ENCODE assay signal across 24 cellular contexts in genomic region chr14:63453443-63453936, GRCh38.
DNase-seq lines count a peak whose midpoint lies in the region; ATAC-seq and TF ChIP-seq lines count a peak whose summit lies in the region.
"Had no signal": no experiment of that assay in that cellular context is flagged by ENCODE, and none has a peak within 500 bp of the region (broad histone marks: within the 10 kb centered on the region; RNA-seq: fewer than 3 reads in every experiment).

No MANE protein-coding gene starts in this region.

- H3K27me3 ChIP-seq in lower lobe of right lung (ENCODE audit: low read depth) (no peaks in the 10 kb centered on the region), stomach smooth muscle (ENCODE audit: control insufficient read depth in 1 of 2, insufficient read depth in 2 of 2, low read length in 2 of 2) (no peaks in the 10 kb centered on the region), Karpas-422 (ENCODE audit: low read length) (no peaks in the 10 kb centered on the region)

- intact Hi-C loops in lower lobe of right lung (cut with DNase I) = no loop called here

- H4K20me1 ChIP-seq in Karpas-422 (ENCODE audit: insufficient read depth, low read depth, low read length) = no peaks in the 10 kb centered on the region

- H3K4me2 ChIP-seq in Karpas-422 (ENCODE audit: low read depth, low read length, poor library complexity, severe bottlenecking) = no peak overlapping the region

- H3K36me3 ChIP-seq in lower lobe of right lung (peaks cover 4% of the 10 kb centered on the region), stomach smooth muscle (ENCODE audit: control insufficient read depth in 2 of 2, insufficient read depth in 2 of 2, low read length in 2 of 2) (no peaks in the 10 kb centered on the region), Karpas-422 (ENCODE audit: insufficient read depth, low read length) (peaks cover 13% of the 10 kb centered on the region)
- H3K36me3 ChIP-seq: prostate gland, thoracic aorta had no signal

- H3K27ac ChIP-seq in lower lobe of right lung = peak overlapping the region; percentile 47
- H3K27ac ChIP-seq in stomach smooth muscle (ENCODE audit: low read length) = peak overlapping the region; percentile 32
- H3K27ac ChIP-seq in Karpas-422 (ENCODE audit: low read length) = no peak overlapping the region
- H3K27ac ChIP-seq: prostate gland, thoracic aorta, VCaP had no signal

- no peak overlapping the region for H3K4me3 ChIP-seq in lower lobe of right lung
- H3K4me3 ChIP-seq in stomach smooth muscle (ENCODE audit: low read length in 2 of 2) = peak overlapping the region in 1 of 2 donors; percentile 23
- H3K4me3 ChIP-seq in Karpas-422 (ENCODE audit: low read length) = no peak overlapping the region
- H3K4me3 ChIP-seq: prostate gland, thoracic aorta had no signal

- H3K79me2 ChIP-seq in Karpas-422 (ENCODE audit: low read length) = peaks cover 99% of the 10 kb centered on the region

- H3K4me1 ChIP-seq in lower lobe of right lung (peaks cover 29% of the 10 kb centered on the region), stomach smooth muscle (ENCODE audit: control insufficient read depth, insufficient read depth, low read length) (peaks cover 12% of the 10 kb centered on the region), Karpas-422 (ENCODE audit: low read length) (peaks cover 30% of the 10 kb centered on the region)
- H3K4me1 ChIP-seq: prostate gland had no signal

- DNase-seq in cerebellar cortex (ENCODE audit: low spot score) = peak; percentile 25
- no peak for DNase-seq in lower lobe of right lung
- DNase-seq in Karpas-422 = no peak
- no peak for DNase-seq in NCI-H82 treated with DMSO at 0.1 percent for 48 hours (lab: John Stamatoyannopoulos, UW; ENCODE audit: unreplicated experiment)
- DNase-seq: activated CD4-positive, alpha-beta T cell treated with anti-CD3 and anti-CD28 coated beads, Interleukin-2, amount 50 U/mL, for 4 hours; activated effector memory CD4-positive, alpha-beta T cell treated with anti-CD3 and anti-CD28 coated beads, Interleukin-2, amount 50 U/mL, for 16 hours; AML-193; cerebellar nuclear complex; COR-L47; effector memory CD4-positive, alpha-beta T cell; EL; GOT3; KG1; mesenchymal stem cell; NCI-H2081; NCI-H524; T-helper 1 cell had no signal

- no peaks in the 10 kb centered on the region for H3K9me2 ChIP-seq in Karpas-422 (replicated peaks; ENCODE audit: insufficient read depth, low read length)

- ATAC-seq in SK-N-SH treated with all-trans-retinoic acid at 6 μM for 48 hours (peak; percentile 40; the same call in 2 of the 3 replicates), lower lobe of right lung (peak; percentile 93 to 97), GM18861 (IDR thresholded peaks at IDR 0.05; ENCODE audit: unreplicated experiment) (no peak)
- ATAC-seq: natural killer cell treated with Interleukin-12 subunit alpha and Interleukin-12 subunit beta and Interleukin-15 and Interleukin-18, amount 100 ng/mL, for 72 hours had no signal

- H3K9me3 ChIP-seq in lower lobe of right lung (no peaks in the 10 kb centered on the region), stomach smooth muscle (ENCODE audit: control insufficient read depth in 2 of 2, low read length in 2 of 2) (no peaks in the 10 kb centered on the region), Karpas-422 (ENCODE audit: low read length) (no peaks in the 10 kb centered on the region)
- H3K9me3 ChIP-seq: prostate gland, thoracic aorta had no signal

- H2AFZ ChIP-seq in Karpas-422 (ENCODE audit: low read length) = no peak overlapping the region

- peak overlapping the region in 1 of 2 donors; percentile 1 for H3K9ac ChIP-seq in stomach smooth muscle (ENCODE audit: low read length in 2 of 2)
- no peak overlapping the region for H3K9ac ChIP-seq in Karpas-422 (ENCODE audit: low read length)

- TF ChIP-seq CTCF in lower lobe of right lung (IDR thresholded peaks at IDR 0.05) = no peak

TF ChIP-seq in SK-N-SH treated with all-trans-retinoic acid at 6 μM for 48 hours, 23 proteins besides CTCF, POLR2A, EP300 and RAD21:
- TF ChIP-seq ZFP3 (CRISPR knock-in tag; IDR thresholded peaks at IDR 0.05) (no peak), TCF4 (CRISPR knock-in tag; IDR thresholded peaks at IDR 0.05; ENCODE audit: borderline replicate concordance) (no peak), RARB (CRISPR knock-in tag; IDR thresholded peaks at IDR 0.05) (no peak), ISL1 (CRISPR knock-in tag; IDR thresholded peaks at IDR 0.05) (peak; percentile 28; the same call in 1 of the 2 replicates)
